Comparison of ENCODE assay signal across 11 cellular contexts in the genomic region with DNA sequence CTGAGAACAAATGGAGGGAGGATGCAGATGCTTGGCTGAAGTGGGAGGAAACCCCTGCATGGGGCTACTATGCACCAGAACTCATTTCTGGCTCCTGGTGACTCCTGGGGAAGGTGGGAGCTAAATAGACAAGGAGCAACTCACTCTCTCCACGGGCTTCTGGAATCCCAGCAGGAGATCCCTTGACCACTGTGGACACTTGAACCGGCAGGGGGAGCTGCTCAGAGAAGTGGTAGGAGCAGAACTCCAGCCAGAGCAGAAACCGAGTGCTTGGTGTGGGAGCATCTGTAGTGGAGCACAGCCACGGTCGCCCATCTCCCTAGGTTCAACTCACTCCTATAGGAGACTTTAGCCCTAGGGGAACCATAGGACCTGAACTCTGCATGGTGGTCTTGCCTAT.
DNase-seq lines count a peak whose midpoint lies in the region; ATAC-seq and TF ChIP-seq lines count a peak whose summit lies in the region.
"Had no signal": no experiment of that assay in that cellular context is flagged by ENCODE, and none has a peak within 500 bp of the region (broad histone marks: within the 10 kb centered on the region; RNA-seq: fewer than 3 reads in every experiment).

No MANE protein-coding gene starts in this region.

- H2AFZ ChIP-seq in OCI-LY3 (ENCODE audit: low read depth, low read length) = peak overlapping the region; percentile 30; the same call in 1 of the 2 replicates

- no peaks in the 10 kb centered on the region for H3K79me2 ChIP-seq in OCI-LY3 (ENCODE audit: low read length)

- no peaks in the 10 kb centered on the region for H3K27me3 Mint-ChIP-seq in glutamatergic neuron (ENCODE audit: unreplicated experiment)

- H3K9ac ChIP-seq in OCI-LY3 (ENCODE audit: low read length) = no peak overlapping the region

- H3K4me3 ChIP-seq in GM12865 (ENCODE audit: low read depth, low read length) (no peak overlapping the region), OCI-LY3 (ENCODE audit: low read length) (no peak overlapping the region)
- H3K4me3 ChIP-seq: psoas muscle had no signal

- no peaks in the 10 kb centered on the region for H3K36me3 ChIP-seq in OCI-LY3 (replicated peaks; ENCODE audit: low read depth, low read length)

- H3K36me3 Mint-ChIP-seq in glutamatergic neuron (ENCODE audit: unreplicated experiment) = peaks cover 6% of the 10 kb centered on the region

- ATAC-seq in HG03039 (IDR thresholded peaks at IDR 0.05; ENCODE audit: unreplicated experiment) = no peak
- ATAC-seq in HG02642 (IDR thresholded peaks at IDR 0.05; ENCODE audit: poor library complexity, unreplicated experiment) = no peak
- ATAC-seq: psoas muscle had no signal

- H4K20me1 ChIP-seq in OCI-LY3 (ENCODE audit: insufficient read depth, low read length) = no peaks in the 10 kb centered on the region

- H3K27me3 ChIP-seq in OCI-LY3 (ENCODE audit: low read depth, low read length) = no peaks in the 10 kb centered on the region

- H3K9me3 Mint-ChIP-seq in glutamatergic neuron (ENCODE audit: unreplicated experiment) = peaks cover 8% of the 10 kb centered on the region

- no peaks in the 10 kb centered on the region for H3K9me3 ChIP-seq in OCI-LY3 (ENCODE audit: insufficient read depth, low read length)
- H3K9me3 ChIP-seq: psoas muscle had no signal

- no peak overlapping the region for H3K27ac ChIP-seq in OCI-LY3 (ENCODE audit: low read length)
- H3K27ac ChIP-seq: psoas muscle had no signal

- no peaks in the 10 kb centered on the region for H3K4me1 Mint-ChIP-seq in glutamatergic neuron (ENCODE audit: low read depth, unreplicated experiment)

- no peak overlapping the region for H3K4me2 ChIP-seq in OCI-LY3 (ENCODE audit: low read length)

- no peak overlapping the region for H3K27ac Mint-ChIP-seq in glutamatergic neuron (ENCODE audit: unreplicated experiment)

- no peaks in the 10 kb centered on the region for H3K4me1 ChIP-seq in OCI-LY3 (ENCODE audit: low read length)
- H3K4me1 ChIP-seq: psoas muscle had no signal

- H3K4me3 Mint-ChIP-seq in glutamatergic neuron (ENCODE audit: unreplicated experiment) = no peak overlapping the region

- DNase-seq in AG09319 (ENCODE audit: extremely low read depth, low read depth) (no peak), GM12865 (ENCODE audit: low read depth) (peak; percentile 26), glutamatergic neuron (peak; percentile 45), DMS79 (lab: John Stamatoyannopoulos, UW) (no peak), GM03348 (ENCODE audit: low spot score) (no peak)
- DNase-seq: central memory CD4-positive, alpha-beta T cell; GDM1; psoas muscle had no signal

- TF ChIP-seq CTCF in AG09319 (IDR thresholded peaks at IDR 0.05; ENCODE audit: low read depth, low read length) = peak; percentile 10
- TF ChIP-seq CTCF in GM12865 (IDR thresholded peaks at IDR 0.05; ENCODE audit: insufficient read depth, low read depth, low read length, missing control alignments) = peak; percentile 20
- TF ChIP-seq CTCF in OCI-LY3 (IDR thresholded peaks at IDR 0.05; ENCODE audit: low read depth, low read length) = peak; percentile 40
- no peak for TF ChIP-seq CTCF in glutamatergic neuron (IDR thresholded peaks at IDR 0.05; ENCODE audit: partially characterized antibody, unreplicated experiment)

Comparison
In these comparisons a context has a peak if more than half of its experiments do, and no peak if none do; other contexts are left out.
1. DNase-seq: peak in GM12865 (single experiment) and glutamatergic neuron (single experiment); none in AG09319 (single experiment), DMS79 (single experiment) and GM03348 (single experiment).